ENCODE assay signal across 9 cellular contexts in the genomic region with DNA sequence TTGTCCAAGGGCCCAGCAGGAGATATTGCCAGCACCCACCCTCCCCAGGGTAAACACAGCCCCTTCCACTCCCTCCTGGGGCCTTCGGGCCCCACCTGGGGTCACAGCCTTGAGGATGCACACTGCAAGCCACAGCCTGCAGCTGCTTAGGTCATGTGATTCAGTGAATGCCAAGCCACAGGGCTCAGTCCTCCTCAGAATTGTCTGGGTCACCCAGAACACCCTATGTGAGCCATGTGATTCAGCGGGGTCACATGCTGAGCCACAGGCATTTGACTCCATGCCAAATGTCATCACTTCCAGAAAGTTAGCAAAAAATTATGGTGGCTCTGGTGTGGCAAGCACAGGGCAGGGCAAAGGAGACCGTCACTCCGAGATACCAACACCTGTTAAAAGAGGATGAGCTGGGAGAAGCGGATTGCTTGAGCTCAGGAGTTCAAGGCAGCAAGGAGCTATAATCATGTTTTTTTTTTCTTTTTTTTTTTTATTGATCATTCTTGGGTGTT. TPM values are rescaled to one million over a fixed set of nuclear protein-coding genes. Genes with fewer than 3 reads are reported as not detected.
A peak's percentile ranks its signal among the peaks of the same experiment; 100 is the strongest.
DNase-seq lines count a peak whose midpoint lies in the region; ATAC-seq and TF ChIP-seq lines count a peak whose summit lies in the region.
"Had no signal": no experiment of that assay in that cellular context is flagged by ENCODE, and none has a peak within 500 bp of the region (broad histone marks: within the 10 kb centered on the region; RNA-seq: fewer than 3 reads in every experiment).

No MANE protein-coding gene starts in this region.

- H4K20me1 ChIP-seq in OCI-LY7 (ENCODE audit: insufficient read depth, low read length): no peaks in the 10 kb centered on the region

- no peak for TF ChIP-seq CTCF in OCI-LY7 (conservative IDR thresholded peaks at IDR 0.05; ENCODE audit: low read length)

- intact Hi-C loops in OCI-LY7 (cut with micrococcal nuclease; ENCODE audit: unreplicated experiment): no loop called here
- intact Hi-C loops in posterior vena cava (cut with DNase I): no loop called here

- BruUV-seq in OCI-LY7 (replicated peaks; lab: Mats Ljungman, UMichigan): no TSS peak

- POLR2A ChIA-PET in OCI-LY7 (lab: Charles Lee): no interaction called here

- H3K36me3 ChIP-seq in OCI-LY7 (ENCODE audit: insufficient read depth, low read length): no peaks in the 10 kb centered on the region

- H3K4me1 ChIP-seq in OCI-LY7 (ENCODE audit: insufficient read depth, low read length, poor library complexity, severe bottlenecking): peaks cover 24% of the 10 kb centered on the region

- no peak overlapping the region for H3K4me3 ChIP-seq in OCI-LY7 (ENCODE audit: low read depth, low read length, poor library complexity, severe bottlenecking)

- peak; percentile 47 for DNase-seq in GM04504 (ENCODE audit: low read depth)
- peak; percentile 39 for DNase-seq in OCI-LY7 (ENCODE audit: low spot score)
- peak; percentile 79 for DNase-seq in fibroblast of gingiva (ENCODE audit: low read depth)
- peak; percentile 84 for DNase-seq in posterior vena cava (ENCODE audit: low spot score)
- DNase-seq in effector CD4-positive, alpha-beta T cell: no peak
- DNase-seq: NCI-H2029 treated with DMSO at 0.1 percent for 48 hours had no signal

- CTCF ChIA-PET in OCI-LY7 (lab: Charles Lee; ENCODE audit: unreplicated experiment): interaction anchor here (1.0 kb wide), 1 partner anchor 9 kb away, joined by 3 read pairs; no protein-coding TSS in a partner anchor

- no peak overlapping the region for H2AFZ ChIP-seq in OCI-LY7 (ENCODE audit: low read length)

- no peaks in the 10 kb centered on the region for H3K9me3 ChIP-seq in OCI-LY7 (ENCODE audit: low read length)

- H3K9me2 ChIP-seq in OCI-LY7 (ENCODE audit: insufficient read depth, low read length): no peaks in the 10 kb centered on the region

- H3K79me2 ChIP-seq in OCI-LY7 (ENCODE audit: insufficient read depth, low read depth, low read length): no peaks in the 10 kb centered on the region

- no peak overlapping the region for H3K27ac ChIP-seq in OCI-LY7 (ENCODE audit: low read depth, low read length, poor library complexity, severe bottlenecking)

- no peak overlapping the region for H3K4me2 ChIP-seq in OCI-LY7 (ENCODE audit: low read length)

- no peak for ATAC-seq in GM21717 (IDR thresholded peaks at IDR 0.05; ENCODE audit: unreplicated experiment)
- ATAC-seq in HG03378 (IDR thresholded peaks at IDR 0.05; ENCODE audit: unreplicated experiment): no peak
- ATAC-seq in GM18870 (IDR thresholded peaks at IDR 0.05; ENCODE audit: unreplicated experiment): no peak

RNA-seq across cellular contexts. Expression of a gene that starts 17.2 kb away (rescaled TPM):
- total RNA-seq in OCI-LY7 (2014; rRNA removed; shearing (Covaris generic)): 156 and 163 TPM in 2 replicates
- total RNA-seq in OCI-LY7 (2022) (186 and 200 TPM in 2 replicates), posterior vena cava (1,000 to 10,000 TPM in 1 of 2 donors, 100 to 1,000 TPM in 1; 787 to 1,159 TPM)
